ENCODE assay signal across 14 cellular contexts in the genomic region with DNA sequence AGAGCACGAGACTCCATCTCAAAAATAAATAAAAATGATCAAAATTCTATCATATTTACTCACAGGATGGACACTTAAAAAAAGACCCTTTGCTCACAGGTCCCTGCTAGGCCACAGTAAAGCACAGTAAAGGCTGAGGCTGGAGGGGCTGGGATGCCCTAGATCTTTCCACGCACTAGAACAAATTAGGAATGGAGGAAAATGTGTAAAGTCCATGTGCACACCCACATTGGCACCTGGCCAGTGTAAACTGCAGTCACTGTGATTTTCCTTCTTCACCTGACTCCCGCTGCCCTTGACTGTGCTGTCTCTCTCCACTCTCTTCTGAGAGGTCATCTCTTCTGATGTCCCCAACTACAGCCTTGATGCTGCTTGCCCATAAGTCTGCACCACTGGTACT.
"Had no signal": no experiment of that assay in that cellular context is flagged by ENCODE, and none has a peak within 500 bp of the region (broad histone marks: within the 10 kb centered on the region; RNA-seq: fewer than 3 reads in every experiment).

No MANE protein-coding gene starts in this region.

- H3K4me1 ChIP-seq: right atrium auricular region, upper lobe of right lung had no signal

- H3K36me3 ChIP-seq: neutrophil, right atrium auricular region, upper lobe of right lung had no signal

- DNase-seq: activated CD4-positive, alpha-beta memory T cell treated with anti-CD3 and anti-CD28 coated beads, Interleukin-2, amount 10 ng/mL, durations not matched to agents 7 days and 5 days; activated CD4-positive, alpha-beta T cell treated with anti-CD3 and anti-CD28 coated beads for 36 hours; activated effector memory CD4-positive, alpha-beta T cell treated with anti-CD3 and anti-CD28 coated beads, Interleukin-2, amount 50 U/mL, for 16 hours; activated T-cell treated with anti-CD3 and anti-CD28 coated beads, Interleukin-2, amount 50 U/mL, for 4 hours; natural killer cell; stimulated activated CD4-positive, alpha-beta T cell treated with anti-CD3 and anti-CD28 coated beads, Interleukin-4, amount 100 ng/mL, for 24 hours; stimulated activated CD8-positive, alpha-beta memory T cell treated with anti-CD3 and anti-CD28 coated beads, Interleukin-4, amount 100 ng/mL, for 48 hours; stimulated activated naive CD8-positive, alpha-beta T cell treated with anti-CD3 and anti-CD28 coated beads, Interleukin-15, Interleukin-2, amounts not matched to agents 100 U/mL and 50 U/mL, for 24 hours; T-helper 17 cell; testis; upper lobe of right lung had no signal

- H3K27me3 ChIP-seq: neutrophil, right atrium auricular region, testis, upper lobe of right lung had no signal

- H3K4me3 ChIP-seq: right atrium auricular region, skin epidermis, testis, upper lobe of right lung had no signal

- H3K27ac ChIP-seq: neutrophil, right atrium auricular region, skin epidermis, upper lobe of right lung had no signal

- H3K9me3 ChIP-seq: neutrophil, right atrium auricular region, testis, upper lobe of right lung had no signal
